30 cellular contexts compared by ENCODE assay signal in the genomic region with DNA sequence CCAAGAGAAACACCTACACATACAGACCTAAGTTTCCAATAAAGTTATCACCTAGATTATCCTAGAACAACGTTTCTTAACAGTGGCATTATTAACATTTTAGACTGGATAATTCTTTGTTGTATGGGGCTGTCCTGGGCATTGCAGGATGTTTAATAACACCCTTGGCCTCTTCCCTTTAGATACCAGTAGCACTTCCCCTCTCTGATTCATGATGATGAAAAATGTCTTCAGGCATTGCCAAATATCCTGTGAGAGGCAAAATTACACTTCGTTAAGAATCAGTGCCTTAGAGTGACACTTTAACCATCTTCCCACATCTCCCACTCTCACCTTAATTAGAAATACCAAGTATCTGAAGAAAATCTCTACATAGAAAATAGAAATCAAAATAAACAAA.
DNase-seq lines count a peak whose midpoint lies in the region; ATAC-seq and TF ChIP-seq lines count a peak whose summit lies in the region.
"Had no signal": no experiment of that assay in that cellular context is flagged by ENCODE, and none has a peak within 500 bp of the region (broad histone marks: within the 10 kb centered on the region; RNA-seq: fewer than 3 reads in every experiment).

No MANE protein-coding gene starts in this region.

- POLR2A ChIA-PET in MCF 10A (lab: Yijun Ruan, JAX), result no interaction called here

- H3K27ac ChIP-seq in breast epithelium, result no peak overlapping the region
- no peak overlapping the region for H3K27ac ChIP-seq in RWPE2 (ENCODE audit: poor library complexity, severe bottlenecking)
- H3K27ac ChIP-seq: brain microvascular endothelial cell, heart right ventricle, testis, VCaP had no signal

- no peaks in the 10 kb centered on the region for H3K27me3 Mint-ChIP-seq in MCF 10A (ENCODE audit: insufficient read depth, unreplicated experiment)
- H3K27me3 Mint-ChIP-seq: activated naive CD4-positive, alpha-beta T cell treated with anti-CD3 and anti-CD28 coated beads, Interleukin-2, amount 50 U/mL, for 24 hours; CD8-positive, alpha-beta memory T cell had no signal

- H3K36me3 ChIP-seq in breast epithelium (no peaks in the 10 kb centered on the region), RWPE2 (ENCODE audit: low read depth) (no peaks in the 10 kb centered on the region)
- H3K36me3 ChIP-seq: brain microvascular endothelial cell, heart right ventricle had no signal

- BruUV-seq in MCF 10A (replicated peaks; lab: Mats Ljungman, UMichigan), result no TSS peak

- peaks cover 15% of the 10 kb centered on the region for H3K9me3 Mint-ChIP-seq in MCF 10A (ENCODE audit: unreplicated experiment)
- H3K9me3 Mint-ChIP-seq: activated T-helper 2 cell treated with anti-CD3 and anti-CD28 coated beads, Interferon-gamma antibody, Interleukin-2, Interleukin-4, amounts not matched to agents 10 μg/mL and 5 μg/mL and 100 μg/mL, durations not matched to agents 14 hours and 24 hours and 36 hours had no signal

- H3K9me3 ChIP-seq in breast epithelium (peaks cover 0 to 4% of the 10 kb centered on the region in 2 donors), RWPE2 (ENCODE audit: severe bottlenecking) (no peaks in the 10 kb centered on the region)
- H3K9me3 ChIP-seq: testis had no signal

- H3K27me3 ChIP-seq in breast epithelium, result no peaks in the 10 kb centered on the region
- H3K27me3 ChIP-seq in RWPE2 (ENCODE audit: insufficient read depth, poor library complexity, severe bottlenecking), result no peaks in the 10 kb centered on the region
- H3K27me3 ChIP-seq: brain microvascular endothelial cell, heart right ventricle, testis had no signal

- H3K4me3 ChIP-seq in breast epithelium, result no peak overlapping the region
- no peak overlapping the region for H3K4me3 ChIP-seq in NB4 (ENCODE audit: low read depth, low read length)
- no peak overlapping the region for H3K4me3 ChIP-seq in RWPE2 (ENCODE audit: severe bottlenecking)
- H3K4me3 ChIP-seq: heart right ventricle, smooth muscle cell, testis had no signal

- ATAC-seq in RWPE2 (ENCODE audit: low read depth) (peak; percentile 89), left cardiac atrium (no peak), GM21381 (IDR thresholded peaks at IDR 0.05; ENCODE audit: unreplicated experiment) (no peak)
- ATAC-seq: activated CD4-positive, alpha-beta T cell treated with anti-CD3 and anti-CD28 coated beads for 36 hours; activated CD8-positive, alpha-beta T cell treated with anti-CD3 and anti-CD28 coated beads, Interleukin-2, amount 10 ng/mL, durations not matched to agents 7 days and 5 days; heart right ventricle; left ventricle myocardium superior; right cardiac atrium; stimulated activated naive CD8-positive, alpha-beta T cell treated with anti-CD3 and anti-CD28 coated beads, Interleukin-15, Interleukin-2, amounts not matched to agents 100 U/mL and 50 U/mL, for 24 hours had no signal

- H3K4me3 Mint-ChIP-seq in MCF 10A (ENCODE audit: unreplicated experiment), result no peak overlapping the region
- H3K4me3 Mint-ChIP-seq: activated CD4-positive, alpha-beta T cell treated with anti-CD3 and anti-CD28 coated beads for 36 hours; activated CD8-positive, alpha-beta T cell treated with anti-CD3 and anti-CD28 coated beads, Interleukin-2, amount 10 ng/mL, durations not matched to agents 7 days and 5 days; activated naive CD4-positive, alpha-beta T cell treated with anti-CD3 and anti-CD28 coated beads, Interleukin-2, amount 50 U/mL, for 24 hours; CD8-positive, alpha-beta memory T cell had no signal

- peaks cover 4% of the 10 kb centered on the region for H3K36me3 Mint-ChIP-seq in MCF 10A (ENCODE audit: insufficient read depth, unreplicated experiment)
- H3K36me3 Mint-ChIP-seq: activated naive CD4-positive, alpha-beta T cell treated with anti-CD3 and anti-CD28 coated beads, Interleukin-2, amount 50 U/mL, for 24 hours; CD8-positive, alpha-beta memory T cell had no signal

- TF ChIP-seq CTCF in MCF 10A (IDR thresholded peaks at IDR 0.05; ENCODE audit: unreplicated experiment) (no peak), breast epithelium (IDR thresholded peaks at IDR 0.05) (no peak), NB4 (IDR thresholded peaks at IDR 0.05; ENCODE audit: low read depth, low read length) (no peak), RWPE2 (IDR thresholded peaks at IDR 0.05; ENCODE audit: poor library complexity, severe bottlenecking) (no peak)

- H3K4me1 ChIP-seq in breast epithelium (no peaks in the 10 kb centered on the region), RWPE2 (ENCODE audit: insufficient read depth, poor library complexity, severe bottlenecking) (peaks cover 6% of the 10 kb centered on the region)
- H3K4me1 ChIP-seq: heart right ventricle, testis had no signal

- DNase-seq in MCF 10A (ENCODE audit: unreplicated experiment) (peak; percentile 44), breast epithelium (ENCODE audit: low spot score in 2 of 2) (no peak), NB4 (ENCODE audit: low read depth) (peak; percentile 4), RWPE2 (ENCODE audit: low spot score) (no peak), NCI-H1105 treated with DMSO at 0.1 percent for 48 hours (lab: John Stamatoyannopoulos, UW) (no peak), left cardiac atrium (no peak)
- DNase-seq in activated CD8-positive, alpha-beta memory T cell treated with anti-CD3 and anti-CD28 coated beads, Interleukin-2, amount 50 U/mL, for 4 hours, result no peak
- DNase-seq: activated CD4-positive, alpha-beta T cell treated with anti-CD3 and anti-CD28 coated beads for 36 hours; activated CD8-positive, alpha-beta T cell treated with anti-CD3 and anti-CD28 coated beads, Interleukin-2, amount 10 ng/mL, durations not matched to agents 7 days and 5 days; amygdala; brain microvascular endothelial cell; CD8-positive, alpha-beta memory T cell; EL; heart right ventricle; KG1; left ventricle myocardium superior; NCI-H1694 treated with DMSO at 0.1 percent for 48 hours; NCI-H82; OCI-M1; right cardiac atrium; Right ventricle myocardium superior; stimulated activated naive CD8-positive, alpha-beta T cell treated with anti-CD3 and anti-CD28 coated beads, Interleukin-15, Interleukin-2, amounts not matched to agents 100 U/mL and 50 U/mL, for 24 hours; SW 1271; T-helper 9 cell; testis had no signal

- H3K4me1 Mint-ChIP-seq in MCF 10A (ENCODE audit: insufficient read depth, unreplicated experiment), result peaks cover 7% of the 10 kb centered on the region
- H3K4me1 Mint-ChIP-seq: activated CD4-positive, alpha-beta T cell treated with anti-CD3 and anti-CD28 coated beads for 36 hours; activated naive CD4-positive, alpha-beta T cell treated with anti-CD3 and anti-CD28 coated beads, Interleukin-2, amount 50 U/mL, for 24 hours; CD8-positive, alpha-beta memory T cell had no signal

- CTCF ChIA-PET in MCF 10A (lab: Yijun Ruan, JAX), result no interaction called here

- intact Hi-C loops in MCF 10A (cut with micrococcal nuclease) (no loop called here), breast epithelium (cut with DNase I; ENCODE audit: low total_unique reads) (no loop called here), left cardiac atrium (cut with DNase I) (no loop called here)

- no peak overlapping the region for H3K27ac Mint-ChIP-seq in MCF 10A (ENCODE audit: low read depth, unreplicated experiment)
- H3K27ac Mint-ChIP-seq: activated CD4-positive, alpha-beta T cell treated with anti-CD3 and anti-CD28 coated beads for 36 hours; activated CD8-positive, alpha-beta T cell treated with anti-CD3 and anti-CD28 coated beads, Interleukin-2, amount 10 ng/mL, durations not matched to agents 7 days and 5 days; activated naive CD4-positive, alpha-beta T cell treated with anti-CD3 and anti-CD28 coated beads, Interleukin-2, amount 50 U/mL, for 24 hours; activated T-helper 2 cell treated with anti-CD3 and anti-CD28 coated beads, Interferon-gamma antibody, Interleukin-2, Interleukin-4, amounts not matched to agents 10 μg/mL and 5 μg/mL and 100 μg/mL, durations not matched to agents 14 hours and 24 hours and 36 hours; CD8-positive, alpha-beta memory T cell had no signal

- TF ChIP-seq POLR2A in breast epithelium (IDR thresholded peaks at IDR 0.05) (no peak), NB4 (IDR thresholded peaks at IDR 0.05; ENCODE audit: extremely low read depth, insufficient read length) (no peak)

Comparison
In these comparisons a context has a peak if more than half of its experiments do, and no peak if none do; other contexts are left out.
1. DNase-seq: peak in MCF 10A (single experiment) and NB4 (single experiment); none in breast epithelium (0 of 2), RWPE2 (single experiment), NCI-H1105 treated with DMSO at 0.1 percent for 48 hours (single experiment), activated CD8-positive, alpha-beta memory T cell treated with anti-CD3 and anti-CD28 coated beads, Interleukin-2, amount 50 U/mL, for 4 hours (single experiment) and left cardiac atrium (single experiment).